ENCODE assay signal across 2 cellular contexts in genomic region chr3:140499114-140499757, GRCh38.
TF ChIP-seq lines count a peak whose summit lies in the region.

No MANE protein-coding gene starts in this region.

TF ChIP-seq in GM23338, 12 proteins besides CTCF, POLR2A, EP300 and RAD21 (continued from another document):
- TF ChIP-seq, protein P1, sequence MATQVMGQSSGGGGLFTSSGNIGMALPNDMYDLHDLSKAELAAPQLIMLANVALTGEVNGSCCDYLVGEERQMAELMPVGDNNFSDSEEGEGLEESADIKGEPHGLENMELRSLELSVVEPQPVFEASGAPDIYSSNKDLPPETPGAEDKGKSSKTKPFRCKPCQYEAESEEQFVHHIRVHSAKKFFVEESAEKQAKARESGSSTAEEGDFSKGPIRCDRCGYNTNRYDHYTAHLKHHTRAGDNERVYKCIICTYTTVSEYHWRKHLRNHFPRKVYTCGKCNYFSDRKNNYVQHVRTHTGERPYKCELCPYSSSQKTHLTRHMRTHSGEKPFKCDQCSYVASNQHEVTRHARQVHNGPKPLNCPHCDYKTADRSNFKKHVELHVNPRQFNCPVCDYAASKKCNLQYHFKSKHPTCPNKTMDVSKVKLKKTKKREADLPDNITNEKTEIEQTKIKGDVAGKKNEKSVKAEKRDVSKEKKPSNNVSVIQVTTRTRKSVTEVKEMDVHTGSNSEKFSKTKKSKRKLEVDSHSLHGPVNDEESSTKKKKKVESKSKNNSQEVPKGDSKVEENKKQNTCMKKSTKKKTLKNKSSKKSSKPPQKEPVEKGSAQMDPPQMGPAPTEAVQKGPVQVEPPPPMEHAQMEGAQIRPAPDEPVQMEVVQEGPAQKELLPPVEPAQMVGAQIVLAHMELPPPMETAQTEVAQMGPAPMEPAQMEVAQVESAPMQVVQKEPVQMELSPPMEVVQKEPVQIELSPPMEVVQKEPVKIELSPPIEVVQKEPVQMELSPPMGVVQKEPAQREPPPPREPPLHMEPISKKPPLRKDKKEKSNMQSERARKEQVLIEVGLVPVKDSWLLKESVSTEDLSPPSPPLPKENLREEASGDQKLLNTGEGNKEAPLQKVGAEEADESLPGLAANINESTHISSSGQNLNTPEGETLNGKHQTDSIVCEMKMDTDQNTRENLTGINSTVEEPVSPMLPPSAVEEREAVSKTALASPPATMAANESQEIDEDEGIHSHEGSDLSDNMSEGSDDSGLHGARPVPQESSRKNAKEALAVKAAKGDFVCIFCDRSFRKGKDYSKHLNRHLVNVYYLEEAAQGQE (IDR thresholded peaks at IDR 0.05; ENCODE audit: unreplicated experiment): no peak
- TF ChIP-seq ETS1 (IDR thresholded peaks at IDR 0.05) (no peak), ZNF114 (CRISPR knock-in tag; IDR thresholded peaks at IDR 0.05) (no peak), EZH2phosphoT487 (IDR thresholded peaks at IDR 0.05; ENCODE audit: unreplicated experiment) (no peak), ZNF331 (CRISPR knock-in tag; IDR thresholded peaks at IDR 0.05; ENCODE audit: low read depth) (no peak), NANOG (IDR thresholded peaks at IDR 0.05; ENCODE audit: borderline replicate concordance) (no peak), CREB1 (CRISPR knock-in tag; IDR thresholded peaks at IDR 0.05; ENCODE audit: low read depth) (no peak), POLR2AphosphoS5 (IDR thresholded peaks at IDR 0.05; ENCODE audit: low read depth) (no peak), JUNB (IDR thresholded peaks at IDR 0.05; ENCODE audit: unreplicated experiment) (no peak)
- TF ChIP-seq, protein P2, sequence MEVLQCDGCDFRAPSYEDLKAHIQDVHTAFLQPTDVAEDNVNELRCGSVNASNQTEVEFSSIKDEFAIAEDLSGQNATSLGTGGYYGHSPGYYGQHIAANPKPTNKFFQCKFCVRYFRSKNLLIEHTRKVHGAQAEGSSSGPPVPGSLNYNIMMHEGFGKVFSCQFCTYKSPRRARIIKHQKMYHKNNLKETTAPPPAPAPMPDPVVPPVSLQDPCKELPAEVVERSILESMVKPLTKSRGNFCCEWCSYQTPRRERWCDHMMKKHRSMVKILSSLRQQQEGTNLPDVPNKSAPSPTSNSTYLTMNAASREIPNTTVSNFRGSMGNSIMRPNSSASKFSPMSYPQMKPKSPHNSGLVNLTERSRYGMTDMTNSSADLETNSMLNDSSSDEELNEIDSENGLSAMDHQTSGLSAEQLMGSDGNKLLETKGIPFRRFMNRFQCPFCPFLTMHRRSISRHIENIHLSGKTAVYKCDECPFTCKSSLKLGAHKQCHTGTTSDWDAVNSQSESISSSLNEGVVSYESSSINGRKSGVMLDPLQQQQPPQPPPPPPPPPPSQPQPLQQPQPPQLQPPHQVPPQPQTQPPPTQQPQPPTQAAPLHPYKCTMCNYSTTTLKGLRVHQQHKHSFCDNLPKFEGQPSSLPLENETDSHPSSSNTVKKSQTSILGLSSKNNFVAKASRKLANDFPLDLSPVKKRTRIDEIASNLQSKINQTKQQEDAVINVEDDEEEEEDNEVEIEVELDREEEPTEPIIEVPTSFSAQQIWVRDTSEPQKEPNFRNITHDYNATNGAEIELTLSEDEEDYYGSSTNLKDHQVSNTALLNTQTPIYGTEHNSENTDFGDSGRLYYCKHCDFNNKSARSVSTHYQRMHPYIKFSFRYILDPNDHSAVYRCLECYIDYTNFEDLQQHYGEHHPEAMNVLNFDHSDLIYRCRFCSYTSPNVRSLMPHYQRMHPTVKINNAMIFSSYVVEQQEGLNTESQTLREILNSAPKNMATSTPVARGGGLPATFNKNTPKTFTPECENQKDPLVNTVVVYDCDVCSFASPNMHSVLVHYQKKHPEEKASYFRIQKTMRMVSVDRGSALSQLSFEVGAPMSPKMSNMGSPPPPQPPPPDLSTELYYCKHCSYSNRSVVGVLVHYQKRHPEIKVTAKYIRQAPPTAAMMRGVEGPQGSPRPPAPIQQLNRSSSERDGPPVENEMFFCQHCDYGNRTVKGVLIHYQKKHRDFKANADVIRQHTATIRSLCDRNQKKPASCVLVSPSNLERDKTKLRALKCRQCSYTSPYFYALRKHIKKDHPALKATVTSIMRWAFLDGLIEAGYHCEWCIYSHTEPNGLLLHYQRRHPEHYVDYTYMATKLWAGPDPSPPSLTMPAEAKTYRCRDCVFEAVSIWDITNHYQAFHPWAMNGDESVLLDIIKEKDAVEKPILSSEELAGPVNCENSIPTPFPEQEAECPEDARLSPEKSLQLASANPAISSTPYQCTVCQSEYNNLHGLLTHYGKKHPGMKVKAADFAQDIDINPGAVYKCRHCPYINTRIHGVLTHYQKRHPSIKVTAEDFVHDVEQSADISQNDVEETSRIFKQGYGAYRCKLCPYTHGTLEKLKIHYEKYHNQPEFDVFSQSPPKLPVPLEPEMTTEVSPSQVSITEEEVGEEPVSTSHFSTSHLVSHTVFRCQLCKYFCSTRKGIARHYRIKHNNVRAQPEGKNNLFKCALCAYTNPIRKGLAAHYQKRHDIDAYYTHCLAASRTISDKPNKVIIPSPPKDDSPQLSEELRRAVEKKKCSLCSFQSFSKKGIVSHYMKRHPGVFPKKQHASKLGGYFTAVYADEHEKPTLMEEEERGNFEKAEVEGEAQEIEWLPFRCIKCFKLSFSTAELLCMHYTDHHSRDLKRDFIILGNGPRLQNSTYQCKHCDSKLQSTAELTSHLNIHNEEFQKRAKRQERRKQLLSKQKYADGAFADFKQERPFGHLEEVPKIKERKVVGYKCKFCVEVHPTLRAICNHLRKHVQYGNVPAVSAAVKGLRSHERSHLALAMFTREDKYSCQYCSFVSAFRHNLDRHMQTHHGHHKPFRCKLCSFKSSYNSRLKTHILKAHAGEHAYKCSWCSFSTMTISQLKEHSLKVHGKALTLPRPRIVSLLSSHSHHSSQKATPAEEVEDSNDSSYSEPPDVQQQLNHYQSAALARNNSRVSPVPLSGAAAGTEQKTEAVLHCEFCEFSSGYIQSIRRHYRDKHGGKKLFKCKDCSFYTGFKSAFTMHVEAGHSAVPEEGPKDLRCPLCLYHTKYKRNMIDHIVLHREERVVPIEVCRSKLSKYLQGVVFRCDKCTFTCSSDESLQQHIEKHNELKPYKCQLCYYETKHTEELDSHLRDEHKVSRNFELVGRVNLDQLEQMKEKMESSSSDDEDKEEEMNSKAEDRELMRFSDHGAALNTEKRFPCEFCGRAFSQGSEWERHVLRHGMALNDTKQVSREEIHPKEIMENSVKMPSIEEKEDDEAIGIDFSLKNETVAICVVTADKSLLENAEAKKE (CRISPR knock-in tag; IDR thresholded peaks at IDR 0.05): no peak

TF ChIP-seq in H1, 55 proteins besides CTCF, POLR2A, EP300 and RAD21 (continued from another document):
- no peak for TF ChIP-seq TBP (IDR thresholded peaks at IDR 0.05; ENCODE audit: low read depth, low read length)
- TF ChIP-seq PHF8 (conservative IDR thresholded peaks at IDR 0.05; ENCODE audit: low read depth, low read length): no peak
- no peak for TF ChIP-seq TEAD4 (IDR thresholded peaks at IDR 0.05; ENCODE audit: low read depth, low read length)
